In genomic region chr5:19886123-19886921, GRCh38 we compare ENCODE assay signal across 13 cellular contexts.
DNase-seq lines count a peak whose midpoint lies in the region; ATAC-seq and TF ChIP-seq lines count a peak whose summit lies in the region.
"Had no signal": no experiment of that assay in that cellular context is flagged by ENCODE, and none has a peak within 500 bp of the region (broad histone marks: within the 10 kb centered on the region; RNA-seq: fewer than 3 reads in every experiment).

No MANE protein-coding gene starts in this region.

- WGBS in IMR-90 (ENCODE audit: extremely low coverage in 2 of 2, insufficient read length in 1 of 2), 2 experiments = 17% methylated on average over 1 of the region's 7 CpGs; no CpG with 5 or more reads in 1 of the 2 experiments

- H4K8ac ChIP-seq in IMR-90 (ENCODE audit: low read depth in 2 of 2, low read length in 2 of 2) = no peak overlapping the region

- DNase-seq in AG08396 (ENCODE audit: low spot score) = peak; percentile 3
- DNase-seq in IMR-90 = peak; percentile 86
- DNase-seq in RWPE2 (ENCODE audit: low spot score) = no peak
- DNase-seq in fibroblast of the aortic adventitia (ENCODE audit: low read depth) = peak; percentile 79
- no peak for DNase-seq in Karpas-422
- no peak for DNase-seq in activated CD8-positive, alpha-beta T cell treated with anti-CD3 and anti-CD28 coated beads for 36 hours
- no peak for DNase-seq in DMS 273 (lab: John Stamatoyannopoulos, UW; ENCODE audit: unreplicated experiment)
- no peak for DNase-seq in NAMALWA (ENCODE audit: low spot score)
- DNase-seq: activated CD4-positive, alpha-beta memory T cell treated with anti-CD3 and anti-CD28 coated beads for 36 hours; gastrocnemius medialis; NCI-H1105; stimulated activated CD4-positive, alpha-beta T cell treated with anti-CD3 and anti-CD28 coated beads, Interleukin-15, amount 100 ng/mL, for 24 hours had no signal

- H3K27ac ChIP-seq in IMR-90 (ENCODE audit: insufficient read depth, low read length) (no peak overlapping the region), RWPE2 (ENCODE audit: poor library complexity, severe bottlenecking) (peak overlapping the region; percentile 8), Karpas-422 (ENCODE audit: low read length) (no peak overlapping the region)
- H3K27ac ChIP-seq: gastrocnemius medialis had no signal

- no peaks in the 10 kb centered on the region for H3K79me1 ChIP-seq in IMR-90 (ENCODE audit: low read depth in 1 of 2, low read length in 2 of 2)

- peak overlapping the region; percentile 38; the same call in 1 of the 2 replicates for H2BK120ac ChIP-seq in IMR-90 (ENCODE audit: low read depth, low read length)

- H3K9me2 ChIP-seq in Karpas-422 (replicated peaks; ENCODE audit: insufficient read depth, low read length) = no peaks in the 10 kb centered on the region

- intact Hi-C loops in IMR-90 (cut with micrococcal nuclease) = no loop called here
- intact Hi-C loops in activated CD8-positive, alpha-beta T cell treated with anti-CD3 and anti-CD28 coated beads for 36 hours (cut with micrococcal nuclease) = no loop called here

- no peaks in the 10 kb centered on the region for H3K79me2 ChIP-seq in Karpas-422 (ENCODE audit: low read length)

- TF ChIP-seq CTCF in IMR-90 (conservative IDR thresholded peaks at IDR 0.05; ENCODE audit: low read depth, low read length) (no peak), RWPE2 (IDR thresholded peaks at IDR 0.05; ENCODE audit: poor library complexity, severe bottlenecking) (no peak), fibroblast of the aortic adventitia (IDR thresholded peaks at IDR 0.05; ENCODE audit: insufficient read depth, low read length) (no peak)
- no peak for TF ChIP-seq CTCF in activated CD8-positive, alpha-beta T cell treated with anti-CD3 and anti-CD28 coated beads for 36 hours (IDR thresholded peaks at IDR 0.05)

- no peak overlapping the region for H3K56ac ChIP-seq in IMR-90 (ENCODE audit: extremely low read depth, insufficient read depth, low read length)

- no peak overlapping the region for H3K14ac ChIP-seq in IMR-90 (replicated peaks; ENCODE audit: low read depth, low read length)

- no peaks in the 10 kb centered on the region for H3K4me1 Mint-ChIP-seq in activated CD8-positive, alpha-beta T cell treated with anti-CD3 and anti-CD28 coated beads for 36 hours (ENCODE audit: low read depth)
- H3K4me1 Mint-ChIP-seq: CD14-positive monocyte had no signal

- no peaks in the 10 kb centered on the region for H3K36me3 ChIP-seq in IMR-90 (ENCODE audit: control insufficient read depth, insufficient read depth, low read length)
- H3K36me3 ChIP-seq in RWPE2 (ENCODE audit: low read depth) = no peaks in the 10 kb centered on the region
- H3K36me3 ChIP-seq in Karpas-422 (ENCODE audit: insufficient read depth, low read length) = no peaks in the 10 kb centered on the region
- H3K36me3 ChIP-seq: gastrocnemius medialis had no signal

- H3K4me2 ChIP-seq in IMR-90 (ENCODE audit: low read depth, low read length) (peak overlapping the region; percentile 59; the same call in 1 of the 2 replicates), Karpas-422 (ENCODE audit: low read depth, low read length, poor library complexity, severe bottlenecking) (no peak overlapping the region)

- no peak overlapping the region for H3K4me3 Mint-ChIP-seq in activated CD8-positive, alpha-beta T cell treated with anti-CD3 and anti-CD28 coated beads for 36 hours
- H3K4me3 Mint-ChIP-seq: activated CD4-positive, alpha-beta memory T cell treated with anti-CD3 and anti-CD28 coated beads for 36 hours; CD14-positive monocyte had no signal

- H2BK20ac ChIP-seq in IMR-90 (ENCODE audit: low read depth, low read length) = peak overlapping the region; percentile 64; the same call in 1 of the 2 replicates

- H3K18ac ChIP-seq in IMR-90 (ENCODE audit: low read depth, low read length) = peak overlapping the region; percentile 45; the same call in 1 of the 2 replicates

- CTCF ChIA-PET in IMR-90 (lab: Yijun Ruan, JAX) = interaction anchor here (0.6 kb wide), 1 partner anchor 441 kb away, joined by 4 read pairs; no protein-coding TSS in a partner anchor
- CTCF ChIA-PET in activated CD8-positive, alpha-beta T cell treated with anti-CD3 and anti-CD28 coated beads for 36 hours (lab: Charles Lee) = no interaction called here

- no peak overlapping the region for H2AFZ ChIP-seq in IMR-90 (replicated peaks; ENCODE audit: low read length, poor library complexity)
- H2AFZ ChIP-seq in Karpas-422 (ENCODE audit: low read length) = no peak overlapping the region

- no peaks in the 10 kb centered on the region for H3K36me3 Mint-ChIP-seq in activated CD8-positive, alpha-beta T cell treated with anti-CD3 and anti-CD28 coated beads for 36 hours (ENCODE audit: low read depth)
- H3K36me3 Mint-ChIP-seq: activated CD4-positive, alpha-beta memory T cell treated with anti-CD3 and anti-CD28 coated beads for 36 hours; CD14-positive monocyte had no signal

- no peak overlapping the region for H4K5ac ChIP-seq in IMR-90 (ENCODE audit: low read depth, low read length)

- H4K20me1 ChIP-seq in IMR-90 (ENCODE audit: insufficient read depth, low read length) (no peaks in the 10 kb centered on the region), Karpas-422 (ENCODE audit: insufficient read depth, low read depth, low read length) (no peaks in the 10 kb centered on the region)

- no peak for TF ChIP-seq RAD21 in IMR-90 (IDR thresholded peaks at IDR 0.05; ENCODE audit: low read length)

- H2BK5ac ChIP-seq in IMR-90 (ENCODE audit: low read depth, low read length, poor library complexity, severe bottlenecking) = peak overlapping the region; percentile 73

- no peak overlapping the region for H3K23ac ChIP-seq in IMR-90 (ENCODE audit: low read depth, low read length)

- no peak overlapping the region for H3K27ac Mint-ChIP-seq in activated CD8-positive, alpha-beta T cell treated with anti-CD3 and anti-CD28 coated beads for 36 hours
- H3K27ac Mint-ChIP-seq: activated CD4-positive, alpha-beta memory T cell treated with anti-CD3 and anti-CD28 coated beads for 36 hours; CD14-positive monocyte had no signal

- no TSS peak for BruUV-seq in IMR-90 (replicated peaks; lab: Mats Ljungman, UMichigan)

- H3K27me3 Mint-ChIP-seq in activated CD8-positive, alpha-beta T cell treated with anti-CD3 and anti-CD28 coated beads for 36 hours = no peaks in the 10 kb centered on the region
- H3K27me3 Mint-ChIP-seq: activated CD4-positive, alpha-beta memory T cell treated with anti-CD3 and anti-CD28 coated beads for 36 hours had no signal

- in situ Hi-C loops in IMR-90 (cut with MboI; ENCODE audit: low sequenced_read_pairs) = no loop called here

- dilution Hi-C loops in IMR-90 (cut with HindIII; ENCODE audit: low sequenced_read_pairs, unreplicated experiment) = no loop called here

- H2AK9ac ChIP-seq in IMR-90 (replicated peaks; ENCODE audit: low read depth, low read length, poor library complexity) = no peak overlapping the region

- H4K91ac ChIP-seq in IMR-90 (ENCODE audit: insufficient read depth, low read depth, low read length) = no peak overlapping the region

- peak; percentile 92 for ATAC-seq in IMR-90 (ENCODE audit: low read depth)
- ATAC-seq in RWPE2 (ENCODE audit: low read depth) = peak; percentile 88
- ATAC-seq in activated CD8-positive, alpha-beta T cell treated with anti-CD3 and anti-CD28 coated beads for 36 hours = no peak
- ATAC-seq: gastrocnemius medialis had no signal

- H3K27me3 ChIP-seq in IMR-90 (ENCODE audit: control insufficient read depth, insufficient read depth, low read length) = no peaks in the 10 kb centered on the region
- H3K27me3 ChIP-seq in RWPE2 (ENCODE audit: insufficient read depth, poor library complexity, severe bottlenecking) = no peaks in the 10 kb centered on the region
- no peaks in the 10 kb centered on the region for H3K27me3 ChIP-seq in Karpas-422 (ENCODE audit: low read length)
- H3K27me3 ChIP-seq: gastrocnemius medialis had no signal

- POLR2A ChIA-PET in IMR-90 (lab: Charles Lee; ENCODE audit: unreplicated experiment) = interaction anchor here (0.5 kb wide), 1 partner anchor 34 kb away, joined by 8 read pairs; no protein-coding TSS in a partner anchor
- POLR2A ChIA-PET in activated CD8-positive, alpha-beta T cell treated with anti-CD3 and anti-CD28 coated beads for 36 hours (lab: Charles Lee) = no interaction called here

- H3K4me3 ChIP-seq in IMR-90 (ENCODE audit: insufficient read depth, low read depth, low read length) (no peak overlapping the region), RWPE2 (ENCODE audit: severe bottlenecking) (no peak overlapping the region), fibroblast of the aortic adventitia (ENCODE audit: low read depth, low read length) (no peak overlapping the region), Karpas-422 (ENCODE audit: low read length) (no peak overlapping the region)
- H3K4me3 ChIP-seq: gastrocnemius medialis had no signal

- no peaks in the 10 kb centered on the region for H3K4me1 ChIP-seq in IMR-90 (ENCODE audit: control insufficient read depth, insufficient read depth, low read length)
- H3K4me1 ChIP-seq in RWPE2 (ENCODE audit: insufficient read depth, poor library complexity, severe bottlenecking) = peaks cover 17% of the 10 kb centered on the region
- H3K4me1 ChIP-seq in Karpas-422 (ENCODE audit: low read length) = no peaks in the 10 kb centered on the region
- H3K4me1 ChIP-seq: gastrocnemius medialis had no signal

- H3K9me1 ChIP-seq in IMR-90 (ENCODE audit: insufficient read depth, low read length) = no peaks in the 10 kb centered on the region

- H3K9me3 ChIP-seq in IMR-90 (ENCODE audit: control insufficient read depth, insufficient read depth, low read length) (no peaks in the 10 kb centered on the region), RWPE2 (ENCODE audit: severe bottlenecking) (no peaks in the 10 kb centered on the region), Karpas-422 (ENCODE audit: low read length) (peaks cover 14% of the 10 kb centered on the region; the same call in 1 of the 2 replicates)
- H3K9me3 ChIP-seq: gastrocnemius medialis had no signal

- H2BK15ac ChIP-seq in IMR-90 (ENCODE audit: low read depth, low read length) = no peak overlapping the region

- H3K9me3 Mint-ChIP-seq in activated CD8-positive, alpha-beta T cell treated with anti-CD3 and anti-CD28 coated beads for 36 hours = peaks cover 7% of the 10 kb centered on the region

- H2AK5ac ChIP-seq in IMR-90 (ENCODE audit: low read depth, low read length) = no peak overlapping the region

- TF ChIP-seq POLR2A in IMR-90 (IDR thresholded peaks at IDR 0.05; ENCODE audit: low read depth, low read length) = no peak

- H3K9ac ChIP-seq in IMR-90 (ENCODE audit: low read depth, low read length) (no peak overlapping the region), Karpas-422 (ENCODE audit: low read length) (no peak overlapping the region)

- no peak overlapping the region for H3K4ac ChIP-seq in IMR-90 (ENCODE audit: low read depth, low read length)

TF ChIP-seq in IMR-90, 13 proteins besides CTCF, POLR2A, EP300 and RAD21 (continues in another document):
- TF ChIP-seq MXI1 (IDR thresholded peaks at IDR 0.05; ENCODE audit: borderline replicate concordance, low read depth, low read length) = no peak

Comparison
In these comparisons a context has a peak if more than half of its experiments do, and no peak if none do; other contexts are left out.
1. DNase-seq: peak in AG08396 (single experiment), IMR-90 (single experiment) and fibroblast of the aortic adventitia (single experiment); none in RWPE2 (single experiment), Karpas-422 (single experiment), activated CD8-positive, alpha-beta T cell treated with anti-CD3 and anti-CD28 coated beads for 36 hours (single experiment), DMS 273 (single experiment) and NAMALWA (single experiment).